ENCODE assay signal across 1 cellular context in the genomic region with DNA sequence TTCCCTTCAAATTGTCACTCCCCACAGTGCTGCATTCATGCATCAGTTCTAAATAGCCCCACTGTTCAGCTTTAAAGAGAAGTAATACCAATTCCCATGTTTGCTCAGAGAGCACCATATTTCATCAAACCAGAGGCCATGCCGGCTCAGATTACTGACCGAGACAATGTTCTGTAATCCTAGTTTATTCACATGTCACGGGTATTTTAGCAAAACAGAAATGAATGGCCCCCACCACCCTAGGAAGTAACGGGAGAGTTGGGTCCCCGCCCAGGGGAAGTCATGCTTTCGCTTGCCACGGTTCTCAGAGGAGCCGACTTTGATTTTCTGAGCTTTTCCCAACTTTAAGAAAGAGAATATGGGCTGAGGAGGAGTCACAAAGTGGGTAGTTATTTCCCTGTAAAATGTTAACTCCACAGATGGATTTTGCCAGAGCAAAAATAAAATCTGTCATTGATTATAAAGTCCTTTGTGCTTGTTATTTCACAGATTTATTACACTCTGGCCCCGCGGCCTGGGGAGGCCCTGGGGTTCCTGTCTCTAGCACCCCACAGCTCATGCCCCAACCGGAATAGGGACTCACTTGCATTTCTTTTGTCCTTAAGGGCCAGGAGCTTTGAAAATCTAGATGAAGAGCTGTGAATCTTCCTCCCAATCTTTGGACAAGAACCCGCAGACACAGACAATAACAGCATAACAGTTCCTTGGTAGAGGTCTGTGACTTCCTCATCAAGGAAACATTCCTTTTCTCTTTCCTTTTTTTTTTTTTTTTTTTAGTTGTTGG.
TF ChIP-seq lines count a peak whose summit lies in the region.

No MANE protein-coding gene starts in this region.

TF ChIP-seq in endothelial cell of umbilical vein, 7 proteins besides CTCF, POLR2A, EP300 and RAD21:
- TF ChIP-seq EZH2 (IDR thresholded peaks at IDR 0.05; ENCODE audit: borderline replicate concordance, low read depth, low read length, severe bottlenecking) = peak; percentile 30
- TF ChIP-seq, protein P1, sequence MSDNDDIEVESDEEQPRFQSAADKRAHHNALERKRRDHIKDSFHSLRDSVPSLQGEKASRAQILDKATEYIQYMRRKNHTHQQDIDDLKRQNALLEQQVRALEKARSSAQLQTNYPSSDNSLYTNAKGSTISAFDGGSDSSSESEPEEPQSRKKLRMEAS (IDR thresholded peaks at IDR 0.05; ENCODE audit: insufficient read depth, insufficient read length) = no peak
